In genomic region chr5:124670672-124671592, GRCh38 we compare ENCODE assay signal across 2 cellular contexts.
TF ChIP-seq lines count a peak whose summit lies in the region.

No MANE protein-coding gene starts in this region.

TF ChIP-seq in IMR-90, 13 proteins besides CTCF, POLR2A, EP300 and RAD21:
- TF ChIP-seq MAFK (IDR thresholded peaks at IDR 0.05; ENCODE audit: low read depth, low read length) = 0 out of 2 replicates have a peak, but pooled peaks have one; percentile 16
- no peak for TF ChIP-seq MXI1 (IDR thresholded peaks at IDR 0.05; ENCODE audit: borderline replicate concordance, low read depth, low read length)

TF ChIP-seq in H1, 55 proteins besides CTCF, POLR2A, EP300 and RAD21:
- TF ChIP-seq POU5F1 (IDR thresholded peaks at IDR 0.05; ENCODE audit: low read depth, low read length) (no peak), TBP (IDR thresholded peaks at IDR 0.05; ENCODE audit: low read depth, low read length) (peak; percentile 30; the same call in 1 of the 2 replicates)
TF ChIP-seq in H1: peak in this region for 1.
